24 cellular contexts compared by ENCODE assay signal in the genomic region with DNA sequence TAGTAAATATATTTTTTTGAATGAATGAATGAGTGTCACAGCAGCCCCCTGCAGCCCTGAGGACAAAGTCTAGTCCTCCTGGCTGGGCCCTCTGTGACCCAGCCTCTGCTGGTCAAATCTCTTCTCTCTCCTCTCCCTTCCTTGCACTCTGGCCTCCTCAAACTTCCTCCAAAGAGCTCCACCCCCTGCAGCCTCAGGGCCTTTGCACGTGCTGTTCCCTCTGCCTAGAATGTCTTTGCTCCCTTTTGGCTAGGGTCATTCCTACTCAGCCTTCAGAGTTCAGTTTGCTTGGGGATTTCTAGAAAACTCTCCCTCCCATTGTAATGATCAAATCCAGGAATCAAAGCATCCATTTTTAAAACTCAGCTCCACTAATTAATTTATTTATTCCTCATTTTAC. TPM values are rescaled to one million over a fixed set of nuclear protein-coding genes. Genes with fewer than 3 reads are reported as not detected.
DNase-seq lines count a peak whose midpoint lies in the region; ATAC-seq, FAIRE-seq and TF ChIP-seq lines count a peak whose summit lies in the region.
"Had no signal": no experiment of that assay in that cellular context is flagged by ENCODE, and none has a peak within 500 bp of the region (broad histone marks: within the 10 kb centered on the region; RNA-seq: fewer than 3 reads in every experiment).

No MANE protein-coding gene starts in this region.

- no peak for ATAC-seq in Right ventricle myocardium superior (ENCODE audit: poor library complexity)
- ATAC-seq in K562: no peak
- ATAC-seq in upper lobe of right lung: no peak
- no peak for ATAC-seq in HG03159 (IDR thresholded peaks at IDR 0.05; ENCODE audit: unreplicated experiment)
- no peak for ATAC-seq in gastroesophageal sphincter

- H3K36me3 Mint-ChIP-seq in nephron (ENCODE audit: low read depth): peaks cover 11% of the 10 kb centered on the region

- WGBS in K562 (ENCODE audit: insufficient coverage, low coverage, missing lambda C conversion rate): 0% methylated on average over 1 of the region's 1 CpG
- WGBS in gastroesophageal sphincter (ENCODE audit: low coverage in 1 of 2), 2 donors: 90 to 100% methylated on average over 1 of the region's 1 CpG

- no peaks in the 10 kb centered on the region for H4K20me1 ChIP-seq in K562 (replicated peaks; ENCODE audit: control insufficient read depth, insufficient read depth, low read length)

- CTCF ChIA-PET in K562 (lab: Yijun Ruan, JAX; ENCODE audit: low intra/inter-chr PET ratio): no interaction called here

- peaks cover 14% of the 10 kb centered on the region for H3K27me3 ChIP-seq in left ventricle myocardium inferior (ENCODE audit: low read depth)
- no peaks in the 10 kb centered on the region; a peak in 1 of 5 replicates for H3K27me3 ChIP-seq in K562 (ENCODE audit: control insufficient read depth in 2 of 2, insufficient read depth in 2 of 2, low read length in 2 of 2)
- H3K27me3 ChIP-seq in upper lobe of right lung: no peaks in the 10 kb centered on the region
- H3K27me3 ChIP-seq in gastroesophageal sphincter: peaks cover 52% of the 10 kb centered on the region
- H3K27me3 ChIP-seq: testis had no signal

- in situ Hi-C loops in K562 (cut with MboI): loop anchor here (25.0 kb wide), 1 partner anchor 597 kb away; the partner anchor contains the start of gene URM1

- no peak overlapping the region for H2AFZ ChIP-seq in K562 (ENCODE audit: low read depth, low read length)

- H3K9me1 ChIP-seq in K562 (ENCODE audit: control insufficient read depth, insufficient read depth, low read length): peaks cover 3% of the 10 kb centered on the region

- no peak for FAIRE-seq in K562 (lab: Jason Lieb, UNC)
- FAIRE-seq: islet of Langerhans had no signal

- intact Hi-C loops in left ventricle myocardium inferior (cut with micrococcal nuclease) (no loop called here), Right ventricle myocardium superior (cut with DNase I) (no loop called here), K562 (cut with micrococcal nuclease) (loop anchor here (2.0 kb wide), 1 partner anchor 105 kb away; no protein-coding TSS in a partner anchor), upper lobe of right lung (cut with DNase I) (no loop called here)

- TF ChIP-seq POLR2A in K562 (conservative IDR thresholded peaks at IDR 0.05) (no peak), gastroesophageal sphincter (IDR thresholded peaks at IDR 0.05) (no peak)

- H3K4me3 Mint-ChIP-seq in nephron: peak overlapping the region in 1 of 3 experiments; percentile 34

- H3K9me3 Mint-ChIP-seq in nephron: no peaks in the 10 kb centered on the region

- H3K4me1 ChIP-seq in left ventricle myocardium inferior: peaks cover 95% of the 10 kb centered on the region
- peaks cover 21 to 35% of the 10 kb centered on the region in 2 experiments for H3K4me1 ChIP-seq in K562 (replicated peaks in 1 of 2; ENCODE audit: control insufficient read depth in 2 of 2, insufficient read depth in 2 of 2, low read length in 2 of 2)
- peaks cover 25% of the 10 kb centered on the region for H3K4me1 ChIP-seq in upper lobe of right lung
- peaks cover 0 to 56% (median 0%) of the 10 kb centered on the region in 3 donors for H3K4me1 ChIP-seq in gastroesophageal sphincter
- H3K4me1 ChIP-seq: testis had no signal

- BruUV-seq in K562 (replicated peaks; lab: Mats Ljungman, UMichigan): no TSS peak

- no peak overlapping the region for H3K9ac ChIP-seq in K562 (ENCODE audit: insufficient read depth in 1 of 2, low read depth in 2 of 2, low read length in 2 of 2)

- POLR2A ChIA-PET in K562 (lab: Yijun Ruan, JAX): no interaction called here

- H3K4me3 ChIP-seq in left ventricle myocardium inferior: no peak overlapping the region
- H3K4me3 ChIP-seq in K562: no peak overlapping the region
- H3K4me3 ChIP-seq in upper lobe of right lung: no peak overlapping the region
- H3K4me3 ChIP-seq in gastroesophageal sphincter: no peak overlapping the region
- H3K4me3 ChIP-seq: smooth muscle cell, testis had no signal

- peak overlapping the region in 2 of 3 experiments; percentile 50 to 78 for H3K27ac Mint-ChIP-seq in nephron

- no peak overlapping the region for H3K4me2 ChIP-seq in K562 (ENCODE audit: insufficient read depth, low read length)
- H3K4me2 ChIP-seq: smooth muscle cell had no signal

- H3K27me3 Mint-ChIP-seq in nephron (ENCODE audit: low read depth): peaks cover 12% of the 10 kb centered on the region

- H3K9me3 ChIP-seq in left ventricle myocardium inferior (replicated peaks): no peaks in the 10 kb centered on the region
- no peaks in the 10 kb centered on the region for H3K9me3 ChIP-seq in K562 (replicated peaks; ENCODE audit: control insufficient read depth, insufficient read depth, low read depth, low read length)
- H3K9me3 ChIP-seq in upper lobe of right lung: no peaks in the 10 kb centered on the region
- H3K9me3 ChIP-seq in gastroesophageal sphincter: no peaks in the 10 kb centered on the region
- H3K9me3 ChIP-seq: testis had no signal

- TF ChIP-seq CTCF in left ventricle myocardium inferior (IDR thresholded peaks at IDR 0.05; ENCODE audit: borderline replicate concordance): no peak
- TF ChIP-seq CTCF in K562 (IDR thresholded peaks at IDR 0.05 in 2 of 3, conservative IDR thresholded peaks at IDR 0.05 in 1 of 3; ENCODE audit: insufficient read depth in 2 of 3, low read depth in 1 of 3, low read length in 3 of 3): no peak
- no peak for TF ChIP-seq CTCF in nephron (IDR thresholded peaks at IDR 0.05; ENCODE audit: unreplicated experiment in 3 of 3)
- no peak for TF ChIP-seq CTCF in upper lobe of right lung (IDR thresholded peaks at IDR 0.05)
- no peak for TF ChIP-seq CTCF in gastroesophageal sphincter (IDR thresholded peaks at IDR 0.05)

- H3K79me2 ChIP-seq in K562 (ENCODE audit: control insufficient read depth, insufficient read depth, low read length): no peaks in the 10 kb centered on the region

- no peak for TF ChIP-seq RAD21 in K562 (CRISPR knock-in tag; conservative IDR thresholded peaks at IDR 0.05 in 1 of 2, IDR thresholded peaks at IDR 0.05 in 1 of 2)

- no peak for TF ChIP-seq EP300 in K562 (IDR thresholded peaks at IDR 0.05; ENCODE audit: low read length)
- TF ChIP-seq EP300 in gastroesophageal sphincter (IDR thresholded peaks at IDR 0.05): no peak

- peak overlapping the region; percentile 93 for H3K27ac ChIP-seq in left ventricle myocardium inferior (replicated peaks)
- H3K27ac ChIP-seq in K562 (ENCODE audit: extremely low read depth, low read depth, low read length): no peak overlapping the region
- peak overlapping the region; percentile 84 for H3K27ac ChIP-seq in upper lobe of right lung
- H3K27ac ChIP-seq in gastroesophageal sphincter: peak overlapping the region in 2 of 4 donors; percentile 68 to 69
- H3K27ac ChIP-seq: testis had no signal

- no peaks in the 10 kb centered on the region for H3K36me3 ChIP-seq in left ventricle myocardium inferior
- no peaks in the 10 kb centered on the region for H3K36me3 ChIP-seq in K562 (ENCODE audit: control insufficient read depth, insufficient read depth, low read length)
- no peaks in the 10 kb centered on the region for H3K36me3 ChIP-seq in upper lobe of right lung
- no peaks in the 10 kb centered on the region for H3K36me3 ChIP-seq in gastroesophageal sphincter

- DNase-seq in left ventricle myocardium inferior: no peak
- DNase-seq in Right ventricle myocardium superior: no peak
- no peak for DNase-seq in K562 (ENCODE audit: extremely low read depth in 1 of 4, low spot score in 3 of 4)
- no peak for DNase-seq in upper lobe of right lung
- DNase-seq: activated CD4-positive, CD25-positive, alpha-beta regulatory T cell; activated gamma-delta T cell; aorta; COR-L47; HCEC 1CT; NCI-H1436 treated with DMSO at 0.1 percent for 48 hours; NCI-H2227 treated with DMSO at 0.1 percent for 48 hours; NCI-H82; OCI-M1; SIG-M5; stimulated activated CD4-positive, alpha-beta T cell treated with anti-CD3 and anti-CD28 coated beads, Interleukin-4, amount 100 ng/mL, for 4 hours; testis had no signal

- H3K4me1 Mint-ChIP-seq in nephron: peaks cover 37% of the 10 kb centered on the region

RNA-seq across cellular contexts. Expression of gene SH2D3C, which starts 13.0 kb away (rescaled TPM):
- 18.2 TPM for total RNA-seq in left ventricle myocardium inferior
- total RNA-seq in Right ventricle myocardium superior: 18.2 TPM
- 0.77 and 4.1 TPM in 2 replicates for total RNA-seq in K562 (2011; cell fraction: chromatin; rRNA removed; ENCODE audit: low replicate concordance)
- 0.92 and 1.2 TPM in 2 replicates for total RNA-seq in K562 (2011; cell fraction: nucleolus; rRNA removed)
- total RNA-seq in K562 (2011; cell fraction: nucleoplasm; rRNA removed): 0.88 and 1.3 TPM in 2 replicates
- total RNA-seq in K562 (2014; rRNA removed): 0.29 and 1.2 TPM in 2 replicates
- 0.11 and 0.19 TPM in 2 replicates for total RNA-seq in K562 (2014; rRNA removed; fragmentation: Illumina TruSeq; extraction: Trizol)
- 0.29 and 0.34 TPM in 2 replicates for total RNA-seq in K562 (2015; rRNA removed; fragmentation: Illumina TruSeq; extraction: Trizol)
- 0.83 and 0.89 TPM in 2 replicates for total RNA-seq in K562 (2021)
- 0.22 and 1.3 TPM in 2 replicates for polyA plus RNA-seq in K562 (2011; rRNA removed)
- polyA plus RNA-seq in K562 (2011; cell fraction: cytosol; rRNA removed): 0.86 and 1.3 TPM in 2 replicates
- polyA plus RNA-seq in K562 (2011; cell fraction: nucleus; rRNA removed): 1.5 TPM in 2 replicates
- polyA plus RNA-seq in K562 (2012): 1.2 and 2.2 TPM in 2 replicates
- polyA plus RNA-seq in K562 (2014; fragmentation: Illumina TruSeq; extraction: Trizol): 0.19 and 0.29 TPM in 2 replicates
- polyA plus RNA-seq in K562 (2014; fragmentation: Nextera tagmentation; extraction: Ambion mirVana): under 1 TPM in 1 of 2 experiments, not detected in 1; 0.03 TPM
- polyA plus RNA-seq in K562 (2014; rRNA removed): 0.21 and 0.38 TPM in 2 replicates
- 0.42 and 0.46 TPM in 2 replicates for polyA minus RNA-seq in K562 (2011; rRNA and poly(A)+ RNA removed)
- 2.4 TPM in 1 of 2 replicates, not detected in the other for polyA minus RNA-seq in K562 (2011; cell fraction: cytosol; rRNA and poly(A)+ RNA removed)
- polyA minus RNA-seq in K562 (2011; cell fraction: nucleus; rRNA and poly(A)+ RNA removed): 0.94 and 1.00 TPM in 2 replicates
- total RNA-seq in upper lobe of right lung: 85.3 TPM
- 10 to 100 TPM in 1 of 4 donors, 1 to 10 TPM in 3; 6.1 to 12.1 (median 8.5) TPM for total RNA-seq in gastroesophageal sphincter
- total RNA-seq: Daoy, MCF 10A, smooth muscle cell had no signal

RNA-seq across cellular contexts. Expression of gene CDK9, which starts 20.4 kb away (rescaled TPM):
- total RNA-seq in left ventricle myocardium inferior (46.4 TPM), Right ventricle myocardium superior (44.4 TPM), K562 (2014; rRNA removed) (33.0 and 36.7 TPM in 2 replicates), K562 (2014; rRNA removed; fragmentation: Illumina TruSeq; extraction: Trizol) (27.5 and 27.9 TPM in 2 replicates), K562 (2015; rRNA removed; fragmentation: Illumina TruSeq; extraction: Trizol) (28.1 and 29.8 TPM in 2 replicates), K562 (2021) (75.2 and 78.6 TPM in 2 replicates), upper lobe of right lung (99.1 TPM), gastroesophageal sphincter (10 to 100 TPM; 81.8 to 92.8 (median 86.5) TPM)
- total RNA-seq in K562 (2011; cell fraction: chromatin; rRNA removed; ENCODE audit: low replicate concordance): 56.0 and 127 TPM in 2 replicates
- total RNA-seq in K562 (2011; cell fraction: nucleolus; rRNA removed): 76.7 and 85.9 TPM in 2 replicates
- total RNA-seq in K562 (2011; cell fraction: nucleoplasm; rRNA removed): 52.5 and 57.5 TPM in 2 replicates
- polyA plus RNA-seq in K562 (2011; rRNA removed) (44.6 and 51.9 TPM in 2 replicates), K562 (2014; fragmentation: Illumina TruSeq; extraction: Trizol) (54.1 and 60.5 TPM in 2 replicates), K562 (2014; fragmentation: Nextera tagmentation; extraction: Ambion mirVana) (1 to 10 TPM; 4.2 to 5.0 TPM), K562 (2014; rRNA removed) (34.7 and 42.6 TPM in 2 replicates)
- 44.4 and 58.1 TPM in 2 replicates for polyA plus RNA-seq in K562 (2011; cell fraction: cytosol; rRNA removed)
- polyA plus RNA-seq in K562 (2011; cell fraction: nucleus; rRNA removed): 121 and 155 TPM in 2 replicates
- 52.1 and 60.8 TPM in 2 replicates for polyA plus RNA-seq in K562 (2012)
- polyA minus RNA-seq in K562 (2011; rRNA and poly(A)+ RNA removed): 45.5 and 76.0 TPM in 2 replicates
- polyA minus RNA-seq in K562 (2011; cell fraction: cytosol; rRNA and poly(A)+ RNA removed): 25.9 and 42.3 TPM in 2 replicates
- 31.0 and 33.8 TPM in 2 replicates for polyA minus RNA-seq in K562 (2011; cell fraction: nucleus; rRNA and poly(A)+ RNA removed)

RNA-seq across cellular contexts. Expression of gene TOR2A, which starts 30.3 kb away (rescaled TPM):
- total RNA-seq in left ventricle myocardium inferior (2.3 TPM), Right ventricle myocardium superior (3.3 TPM), K562 (2014; rRNA removed) (21.3 and 23.5 TPM in 2 replicates), K562 (2014; rRNA removed; fragmentation: Illumina TruSeq; extraction: Trizol) (3.0 and 3.7 TPM in 2 replicates), K562 (2015; rRNA removed; fragmentation: Illumina TruSeq; extraction: Trizol) (11.1 and 12.0 TPM in 2 replicates), K562 (2021) (25.9 and 28.3 TPM in 2 replicates), upper lobe of right lung (17.3 TPM), gastroesophageal sphincter (1 to 10 TPM; 5.9 to 8.9 (median 7.6) TPM)
- 7.9 and 25.4 TPM in 2 replicates for total RNA-seq in K562 (2011; cell fraction: chromatin; rRNA removed; ENCODE audit: low replicate concordance)
- total RNA-seq in K562 (2011; cell fraction: nucleolus; rRNA removed): 33.0 and 44.0 TPM in 2 replicates
- 22.6 and 27.5 TPM in 2 replicates for total RNA-seq in K562 (2011; cell fraction: nucleoplasm; rRNA removed)
- polyA plus RNA-seq in K562 (2011; rRNA removed) (8.4 and 15.0 TPM in 2 replicates), K562 (2014; fragmentation: Illumina TruSeq; extraction: Trizol) (15.7 and 22.6 TPM in 2 replicates), K562 (2014; fragmentation: Nextera tagmentation; extraction: Ambion mirVana) (1 to 10 TPM in 1 of 2 experiments, under 1 TPM in 1; 0.80 to 1.1 TPM), K562 (2014; rRNA removed) (22.5 and 27.2 TPM in 2 replicates)
- 20.5 and 35.0 TPM in 2 replicates for polyA plus RNA-seq in K562 (2011; cell fraction: cytosol; rRNA removed)
- polyA plus RNA-seq in K562 (2011; cell fraction: nucleus; rRNA removed): 34.3 and 45.7 TPM in 2 replicates
- 20.6 and 50.6 TPM in 2 replicates for polyA plus RNA-seq in K562 (2012)
- polyA minus RNA-seq in K562 (2011; rRNA and poly(A)+ RNA removed): 2.8 and 3.6 TPM in 2 replicates
- polyA minus RNA-seq in K562 (2011; cell fraction: cytosol; rRNA and poly(A)+ RNA removed): 11.3 and 18.2 TPM in 2 replicates
- 12.5 and 19.1 TPM in 2 replicates for polyA minus RNA-seq in K562 (2011; cell fraction: nucleus; rRNA and poly(A)+ RNA removed)

RNA-seq across cellular contexts. Expression of gene FPGS, which starts 37.3 kb away (rescaled TPM):
- 38.0 TPM for total RNA-seq in left ventricle myocardium inferior
- total RNA-seq in Right ventricle myocardium superior: 31.5 TPM
- total RNA-seq in K562 (2011; cell fraction: chromatin; rRNA removed; ENCODE audit: low replicate concordance): 82.8 and 192 TPM in 2 replicates
- total RNA-seq in K562 (2011; cell fraction: nucleolus; rRNA removed): 117 and 131 TPM in 2 replicates
- 76.6 and 93.6 TPM in 2 replicates for total RNA-seq in K562 (2011; cell fraction: nucleoplasm; rRNA removed)
- 77.1 and 91.1 TPM in 2 replicates for total RNA-seq in K562 (2014; rRNA removed)
- total RNA-seq in K562 (2014; rRNA removed; fragmentation: Illumina TruSeq; extraction: Trizol): 19.7 and 32.6 TPM in 2 replicates
- 52.9 and 54.0 TPM in 2 replicates for total RNA-seq in K562 (2015; rRNA removed; fragmentation: Illumina TruSeq; extraction: Trizol)
- total RNA-seq in K562 (2021): 85.1 and 90.2 TPM in 2 replicates
- polyA plus RNA-seq in K562 (2011; rRNA removed): 59.2 and 65.5 TPM in 2 replicates
- 77.6 and 147 TPM in 2 replicates for polyA plus RNA-seq in K562 (2011; cell fraction: cytosol; rRNA removed)
- 83.8 and 119 TPM in 2 replicates for polyA plus RNA-seq in K562 (2011; cell fraction: nucleus; rRNA removed)
- 59.3 and 62.8 TPM in 2 replicates for polyA plus RNA-seq in K562 (2012)
- polyA plus RNA-seq in K562 (2014; fragmentation: Illumina TruSeq; extraction: Trizol): 86.4 and 87.8 TPM in 2 replicates
- 1 to 10 TPM in 1 of 2 experiments, under 1 TPM in 1; 0.84 to 2.0 TPM for polyA plus RNA-seq in K562 (2014; fragmentation: Nextera tagmentation; extraction: Ambion mirVana)
- 61.4 and 63.1 TPM in 2 replicates for polyA plus RNA-seq in K562 (2014; rRNA removed)
- polyA minus RNA-seq in K562 (2011; rRNA and poly(A)+ RNA removed): 31.3 and 52.3 TPM in 2 replicates
- polyA minus RNA-seq in K562 (2011; cell fraction: cytosol; rRNA and poly(A)+ RNA removed): 47.3 and 50.9 TPM in 2 replicates
- polyA minus RNA-seq in K562 (2011; cell fraction: nucleus; rRNA and poly(A)+ RNA removed): 28.5 and 31.4 TPM in 2 replicates
- total RNA-seq in upper lobe of right lung: 68.9 TPM
- 10 to 100 TPM; 42.5 to 91.4 (median 63.2) TPM for total RNA-seq in gastroesophageal sphincter

RNA-seq across cellular contexts. Expression of gene TTC16, which starts 49.5 kb away (rescaled TPM):
- total RNA-seq in left ventricle myocardium inferior: 0.25 TPM
- total RNA-seq in Right ventricle myocardium superior: 0.48 TPM
- not detected in 2 replicates for total RNA-seq in K562 (2011; cell fraction: chromatin; rRNA removed; ENCODE audit: low replicate concordance)
- total RNA-seq in K562 (2011; cell fraction: nucleolus; rRNA removed): not detected in 2 replicates
- not detected in 2 replicates for total RNA-seq in K562 (2011; cell fraction: nucleoplasm; rRNA removed)
- not detected in 2 replicates for total RNA-seq in K562 (2014; rRNA removed)
- total RNA-seq in K562 (2014; rRNA removed; fragmentation: Illumina TruSeq; extraction: Trizol): not detected in 2 replicates
- total RNA-seq in K562 (2015; rRNA removed; fragmentation: Illumina TruSeq; extraction: Trizol): not detected in 2 replicates
- total RNA-seq in K562 (2021): not detected in 2 replicates
- not detected in 2 replicates for polyA plus RNA-seq in K562 (2011; rRNA removed)
- not detected in 2 replicates for polyA plus RNA-seq in K562 (2011; cell fraction: cytosol; rRNA removed)
- polyA plus RNA-seq in K562 (2011; cell fraction: nucleus; rRNA removed): 0.03 and 0.04 TPM in 2 replicates
- not detected in 2 replicates for polyA plus RNA-seq in K562 (2012)
- polyA plus RNA-seq in K562 (2014; fragmentation: Illumina TruSeq; extraction: Trizol): not detected in 2 replicates
- polyA plus RNA-seq in K562 (2014; fragmentation: Nextera tagmentation; extraction: Ambion mirVana): not detected
- polyA plus RNA-seq in K562 (2014; rRNA removed): 0.11 TPM in 1 of 2 replicates, not detected in the other
- polyA minus RNA-seq in K562 (2011; rRNA and poly(A)+ RNA removed): not detected in 2 replicates
- not detected in 2 replicates for polyA minus RNA-seq in K562 (2011; cell fraction: cytosol; rRNA and poly(A)+ RNA removed)
- not detected in 2 replicates for polyA minus RNA-seq in K562 (2011; cell fraction: nucleus; rRNA and poly(A)+ RNA removed)
- total RNA-seq in upper lobe of right lung: 0.41 TPM
- not detected for total RNA-seq in gastroesophageal sphincter
- total RNA-seq: pulmonary artery endothelial cell, smooth muscle cell had no signal
- polyA plus RNA-seq: aorta had no signal
